In the genomic region with DNA sequence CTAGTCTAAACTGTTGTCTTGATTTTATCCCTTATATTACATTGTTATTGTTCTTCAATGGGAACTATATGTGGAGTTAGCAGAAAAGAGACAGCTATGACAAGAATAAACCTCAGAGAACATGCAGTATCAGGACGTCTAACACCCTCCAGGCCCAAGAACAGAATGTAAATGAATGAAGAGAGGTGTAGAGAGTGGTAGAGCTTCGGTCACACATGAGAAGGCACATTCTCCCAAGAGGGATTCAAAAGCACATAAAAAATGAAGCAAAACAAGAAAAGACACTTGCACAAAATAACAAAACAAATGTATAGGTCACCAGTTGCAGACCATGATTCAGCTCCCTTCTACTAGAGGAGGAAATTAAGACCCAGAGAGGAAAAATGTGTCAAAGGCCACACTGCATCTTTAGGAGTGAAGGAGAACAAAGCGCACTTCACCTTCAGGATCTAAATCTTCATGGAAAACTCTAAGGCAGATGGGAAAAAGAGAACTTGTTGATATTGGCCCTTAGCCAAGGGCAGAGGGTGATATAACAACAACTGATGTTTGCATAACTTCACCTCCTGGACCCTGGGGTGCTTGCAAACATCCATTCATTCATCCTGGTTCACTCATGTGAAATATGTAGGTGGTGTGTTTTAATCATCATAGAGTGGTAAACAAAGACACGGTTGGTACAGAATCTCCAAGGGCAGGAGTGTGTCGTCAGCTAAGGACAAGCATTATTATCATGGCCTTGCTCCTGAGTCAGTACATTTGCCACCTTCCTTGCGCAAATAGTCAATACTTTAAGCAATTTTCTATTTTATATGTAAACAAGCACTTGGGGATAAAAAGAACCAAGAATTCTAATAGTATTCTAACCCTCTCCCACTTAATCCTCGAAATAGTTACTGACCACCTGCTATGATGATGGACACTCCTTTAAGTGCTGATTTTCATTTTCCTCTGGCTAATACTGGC, we compare ENCODE assay signal across 8 cellular contexts. TPM values are rescaled to one million over a fixed set of nuclear protein-coding genes. Genes with fewer than 3 reads are reported as not detected.
A peak's percentile ranks its signal among the peaks of the same experiment; 100 is the strongest.
DNase-seq lines count a peak whose midpoint lies in the region; ATAC-seq, FAIRE-seq and TF ChIP-seq lines count a peak whose summit lies in the region.

No MANE protein-coding gene starts in this region.

- no peak overlapping the region for H3K4me3 Mint-ChIP-seq in type B pancreatic cell

- no peak overlapping the region for H3K9ac ChIP-seq in GM12878 (ENCODE audit: control insufficient read depth, insufficient read depth, low read length)

- TF ChIP-seq EP300 in GM12878 (IDR thresholded peaks at IDR 0.05; ENCODE audit: borderline replicate concordance in 1 of 2, control insufficient read depth in 1 of 2, low read depth in 2 of 2, low read length in 2 of 2): no peak

- peaks cover 13% of the 10 kb centered on the region for H3K4me1 Mint-ChIP-seq in type B pancreatic cell (ENCODE audit: unreplicated experiment)

- DNase-seq in LHCN-M2 (ENCODE audit: low read depth) (peak; percentile 69), GM12878 (ENCODE audit: low read depth, low spot score) (no peak), type B pancreatic cell (ENCODE audit: extremely low spot score, unreplicated experiment) (no peak), hippocampal formation (lab: John Stamatoyannopoulos, UW) (no peak), T-helper 1 cell (no peak), occipital lobe (lab: John Stamatoyannopoulos, UW) (no peak)

- H2AFZ ChIP-seq in GM12878 (ENCODE audit: control insufficient read depth, low read depth, low read length): peak overlapping the region; percentile 57

- POLR2A ChIA-PET in GM12878 (lab: Charles Lee): interaction anchor here (0.5 to 1.1 kb wide), 3 partner anchors 9 to 281 kb away, joined by 3 to 6 read pairs (median 3); a partner anchor contains a TSS

- H3K36me3 ChIP-seq in GM12878 (ENCODE audit: control insufficient read depth in 2 of 2, insufficient read depth in 2 of 2, low read length in 1 of 2): no peaks in the 10 kb centered on the region

- no peaks in the 10 kb centered on the region for H3K36me3 Mint-ChIP-seq in type B pancreatic cell

- CTCF ChIA-PET in GM12878 (lab: Yijun Ruan, JAX): interaction anchor here (0.7 to 1.6 kb wide), 5 partner anchors 9 to 320 kb away, joined by 3 to 4 read pairs (median 3); no protein-coding TSS in a partner anchor

- no peaks in the 10 kb centered on the region for H4K20me1 ChIP-seq in GM12878 (ENCODE audit: control insufficient read depth, insufficient read depth)

- H3K27ac Mint-ChIP-seq in type B pancreatic cell: peak overlapping the region; percentile 12

- in situ Hi-C loops in GM12878 (cut with MboI): no loop called here

- H3K27ac ChIP-seq in C4-2B: peak overlapping the region; percentile 21; the same call in 1 of the 2 replicates
- H3K27ac ChIP-seq in GM12878 (ENCODE audit: control insufficient read depth, insufficient read depth): no peak overlapping the region

- no peaks in the 10 kb centered on the region for H3K9me3 ChIP-seq in GM12878 (replicated peaks; ENCODE audit: control insufficient read depth, insufficient read depth, low read length)

- no peak overlapping the region for H3K4me3 ChIP-seq in GM12878

- peaks cover 2% of the 10 kb centered on the region for H3K27me3 Mint-ChIP-seq in type B pancreatic cell

- no peaks in the 10 kb centered on the region for H3K27me3 ChIP-seq in GM12878 (replicated peaks in 1 of 2; ENCODE audit: control insufficient read depth in 2 of 2, insufficient read depth in 2 of 2, low read length in 1 of 2)

- H3K9me3 Mint-ChIP-seq in type B pancreatic cell: peaks cover 4% of the 10 kb centered on the region

- RAD21 ChIA-PET in GM12878 (lab: Charles Lee; ENCODE audit: unreplicated experiment): interaction anchor here (0.9 to 1.3 kb wide), 3 partner anchors 10 to 15 kb away, joined by 3 to 4 read pairs (median 3); no protein-coding TSS in a partner anchor

- no peaks in the 10 kb centered on the region for H3K79me2 ChIP-seq in GM12878 (ENCODE audit: control insufficient read depth, insufficient read depth, low read length)

- TF ChIP-seq POLR2A in GM12878 (IDR thresholded peaks at IDR 0.05; ENCODE audit: low read depth, low read length): no peak

- SMC1A ChIA-PET in GM12878 (lab: Charles Lee; ENCODE audit: uncharacterized antibody, unreplicated experiment): interaction anchor here (0.7 to 2.6 kb wide), 10 partner anchors 9 to 321 kb away, joined by 3 to 9 read pairs (median 3); a partner anchor contains a TSS

- intact Hi-C loops in GM12878 (cut with micrococcal nuclease; ENCODE audit: unreplicated experiment): no loop called here

- WGBS in GM12878 (ENCODE audit: insufficient coverage, insufficient replicate concordance, low lambda C conversion rate, missing lambda C conversion rate): 39% methylated on average over 7 of the region's 7 CpGs

- no TSS peak for BruUV-seq in GM12878 (replicated peaks; lab: Mats Ljungman, UMichigan)

- ATAC-seq in GM21528 (IDR thresholded peaks at IDR 0.05; ENCODE audit: low FRiP score, unreplicated experiment) (peak; percentile 43), GM12878 (peak; percentile 62)

- H3K4me2 ChIP-seq in GM12878 (ENCODE audit: control insufficient read depth, insufficient read depth): no peak overlapping the region

- no peak for FAIRE-seq in GM12878 (lab: Jason Lieb, UNC)

- peaks cover 14% of the 10 kb centered on the region for H3K4me1 ChIP-seq in GM12878 (ENCODE audit: control insufficient read depth, insufficient read depth, low read length)

- no peak for TF ChIP-seq CTCF in C4-2B (conservative IDR thresholded peaks at IDR 0.05)
- TF ChIP-seq CTCF in GM12878 (IDR thresholded peaks at IDR 0.05 in 2 of 3, conservative IDR thresholded peaks at IDR 0.05 in 1 of 3; ENCODE audit: control insufficient read depth in 2 of 3, extremely low read depth in 1 of 3, insufficient read depth in 1 of 3, low read depth in 3 of 3, low read length in 3 of 3): no peak
- TF ChIP-seq CTCF in type B pancreatic cell (conservative IDR thresholded peaks at IDR 0.05): no peak

- no peak for TF ChIP-seq RAD21 in GM12878 (IDR thresholded peaks at IDR 0.05; ENCODE audit: insufficient read depth, low read depth, low read length)

TF ChIP-seq in GM12878, 131 proteins besides CTCF, POLR2A, EP300 and RAD21 (continues in another document):
- TF ChIP-seq MEF2B (IDR thresholded peaks at IDR 0.05; ENCODE audit: partially characterized antibody, poor library complexity, severe bottlenecking): peak; percentile 30
- TF ChIP-seq, protein P1, sequence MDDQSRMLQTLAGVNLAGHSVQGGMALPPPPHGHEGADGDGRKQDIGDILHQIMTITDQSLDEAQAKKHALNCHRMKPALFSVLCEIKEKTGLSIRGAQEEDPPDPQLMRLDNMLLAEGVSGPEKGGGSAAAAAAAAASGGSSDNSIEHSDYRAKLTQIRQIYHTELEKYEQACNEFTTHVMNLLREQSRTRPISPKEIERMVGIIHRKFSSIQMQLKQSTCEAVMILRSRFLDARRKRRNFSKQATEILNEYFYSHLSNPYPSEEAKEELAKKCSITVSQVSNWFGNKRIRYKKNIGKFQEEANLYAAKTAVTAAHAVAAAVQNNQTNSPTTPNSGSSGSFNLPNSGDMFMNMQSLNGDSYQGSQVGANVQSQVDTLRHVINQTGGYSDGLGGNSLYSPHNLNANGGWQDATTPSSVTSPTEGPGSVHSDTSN (IDR thresholded peaks at IDR 0.05; ENCODE audit: insufficient replicate concordance, low read depth, low read length): no peak
- TF ChIP-seq ZNF622 (IDR thresholded peaks at IDR 0.05): no peak
- TF ChIP-seq, protein P2, sequence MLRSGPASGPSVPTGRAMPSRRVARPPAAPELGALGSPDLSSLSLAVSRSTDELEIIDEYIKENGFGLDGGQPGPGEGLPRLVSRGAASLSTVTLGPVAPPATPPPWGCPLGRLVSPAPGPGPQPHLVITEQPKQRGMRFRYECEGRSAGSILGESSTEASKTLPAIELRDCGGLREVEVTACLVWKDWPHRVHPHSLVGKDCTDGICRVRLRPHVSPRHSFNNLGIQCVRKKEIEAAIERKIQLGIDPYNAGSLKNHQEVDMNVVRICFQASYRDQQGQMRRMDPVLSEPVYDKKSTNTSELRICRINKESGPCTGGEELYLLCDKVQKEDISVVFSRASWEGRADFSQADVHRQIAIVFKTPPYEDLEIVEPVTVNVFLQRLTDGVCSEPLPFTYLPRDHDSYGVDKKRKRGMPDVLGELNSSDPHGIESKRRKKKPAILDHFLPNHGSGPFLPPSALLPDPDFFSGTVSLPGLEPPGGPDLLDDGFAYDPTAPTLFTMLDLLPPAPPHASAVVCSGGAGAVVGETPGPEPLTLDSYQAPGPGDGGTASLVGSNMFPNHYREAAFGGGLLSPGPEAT (IDR thresholded peaks at IDR 0.05; ENCODE audit: low read depth): 0 out of 2 replicates have a peak, but pooled peaks have one; percentile 28
- TF ChIP-seq ZNF384 (IDR thresholded peaks at IDR 0.05; ENCODE audit: borderline replicate concordance, low read depth, low read length): no peak
- no peak for TF ChIP-seq EZH2 (IDR thresholded peaks at IDR 0.05; ENCODE audit: borderline replicate concordance, control insufficient read depth, low read depth, low read length)
- TF ChIP-seq YBX1 (IDR thresholded peaks at IDR 0.05): no peak
- TF ChIP-seq NFYA (IDR thresholded peaks at IDR 0.05; ENCODE audit: borderline replicate concordance, low read depth, low read length): no peak
- TF ChIP-seq BCL11A (IDR thresholded peaks at IDR 0.05; ENCODE audit: low read depth, low read length): no peak
- no peak for TF ChIP-seq GABPA (IDR thresholded peaks at IDR 0.05; ENCODE audit: low read depth)

RNA-seq across cellular contexts. Expression of a gene that starts 8.8 kb away (rescaled TPM):
- total RNA-seq in LHCN-M2 (2014; rRNA removed): 4.9 and 5.7 TPM in 2 replicates
- 2.2 TPM for polyA plus RNA-seq in LHCN-M2 (2012)
- total RNA-seq in GM12878 (2013; cell fraction: nucleolus; rRNA removed): 3.4 and 4.3 TPM in 2 replicates
- 0.11 and 0.17 TPM in 2 replicates for total RNA-seq in GM12878 (2014; rRNA removed)
- total RNA-seq in GM12878 (2014; rRNA removed; fragmentation: Illumina TruSeq; extraction: Trizol): 0.18 and 0.37 TPM in 2 replicates
- 0.15 and 0.29 TPM in 2 replicates for total RNA-seq in GM12878 (2021)
- not detected for polyA plus RNA-seq in GM12878 (2011; ENCODE audit: low read depth)
- polyA plus RNA-seq in GM12878 (2011; rRNA removed): 0.19 and 0.45 TPM in 2 replicates
- 0.18 and 0.36 TPM in 2 replicates for polyA plus RNA-seq in GM12878 (2011; cell fraction: cytosol; rRNA removed)
- 0.79 and 0.97 TPM in 2 replicates for polyA plus RNA-seq in GM12878 (2011; cell fraction: nucleus; rRNA removed)
- 0.08 and 0.31 TPM in 2 replicates for polyA plus RNA-seq in GM12878 (2012)
- 0.09 TPM in 1 of 2 replicates, not detected in the other for polyA plus RNA-seq in GM12878 (2014; fragmentation: Illumina TruSeq; extraction: Trizol)
- polyA plus RNA-seq in GM12878 (2014; fragmentation: Nextera tagmentation; extraction: Ambion mirVana): not detected
- polyA plus RNA-seq in GM12878 (2014; rRNA removed): 0.06 and 0.09 TPM in 2 replicates
- polyA plus RNA-seq in GM12878 (2016; fragmentation: Nextera tagmentation; extraction: Ambion mirVana): under 1 TPM; 0.12 to 0.40 TPM
- 1.9 and 2.0 TPM in 2 replicates for polyA minus RNA-seq in GM12878 (2011; rRNA and poly(A)+ RNA removed)
- not detected in 2 replicates for polyA minus RNA-seq in GM12878 (2011; cell fraction: cytosol; rRNA and poly(A)+ RNA removed)
- 1.9 and 5.3 TPM in 2 replicates for polyA minus RNA-seq in GM12878 (2011; cell fraction: nucleus; rRNA and poly(A)+ RNA removed)
- 1.4 and 4.2 TPM in 2 replicates for total RNA-seq in type B pancreatic cell (ENCODE audit: low replicate concordance)
- 25.7 TPM for total RNA-seq in occipital lobe
